ENCODE assay signal across 9 cellular contexts in the genomic region with DNA sequence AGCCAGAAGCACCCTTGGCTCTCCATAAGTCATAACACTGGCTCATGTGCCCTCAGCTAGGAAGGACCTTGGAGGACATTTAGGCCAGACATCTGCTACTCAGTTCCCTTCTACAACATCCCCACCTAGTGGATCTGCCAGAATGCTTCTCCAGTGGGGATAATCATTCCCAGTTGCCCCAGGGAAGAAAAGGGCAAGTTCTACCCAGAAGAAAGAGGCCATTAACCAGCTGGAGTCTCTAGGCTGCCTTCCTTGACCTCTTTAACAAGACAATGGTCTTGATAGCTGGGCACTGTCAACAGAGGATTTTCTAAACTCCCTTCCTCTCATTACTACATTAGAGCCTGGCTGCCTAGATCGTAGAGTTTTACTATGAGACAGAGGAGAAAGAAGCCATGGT.
DNase-seq lines count a peak whose midpoint lies in the region; ATAC-seq and FAIRE-seq lines count a peak whose summit lies in the region.
"Had no signal": no experiment of that assay in that cellular context is flagged by ENCODE, and none has a peak within 500 bp of the region (broad histone marks: within the 10 kb centered on the region; RNA-seq: fewer than 3 reads in every experiment).

No MANE protein-coding gene starts in this region.

- H3K4me1 Mint-ChIP-seq in stimulated activated memory B cell treated with anti-CD40 and anti-IgM and Interleukin-4, amounts not matched to agents 10 μg/mL and 1 μg/mL and 100 μg/mL, for 72 hours = no peaks in the 10 kb centered on the region

- no peaks in the 10 kb centered on the region for H3K36me3 ChIP-seq in adipocyte (ENCODE audit: control insufficient read depth, insufficient read depth, low read length, severe bottlenecking)

- no peaks in the 10 kb centered on the region for H3K27me3 ChIP-seq in adipocyte (replicated peaks; ENCODE audit: control insufficient read depth, insufficient read depth, low read length)

- no peaks in the 10 kb centered on the region for H3K9me3 ChIP-seq in adipocyte (ENCODE audit: control insufficient read depth, low read length)

- H3K9ac ChIP-seq in adipocyte (ENCODE audit: low read length) = no peak overlapping the region

- peaks cover 19% of the 10 kb centered on the region for H3K27me3 Mint-ChIP-seq in stimulated activated memory B cell treated with anti-CD40 and anti-IgM and Interleukin-4, amounts not matched to agents 10 μg/mL and 1 μg/mL and 100 μg/mL, for 72 hours

- FAIRE-seq in HTR-8/SVneo (lab: Jason Lieb, UNC) = no peak
- FAIRE-seq: TTC549 had no signal

- H3K4me3 Mint-ChIP-seq in stimulated activated memory B cell treated with anti-CD40 and anti-IgM and Interleukin-4, amounts not matched to agents 10 μg/mL and 1 μg/mL and 100 μg/mL, for 72 hours = no peak overlapping the region

- peaks cover 5% of the 10 kb centered on the region for H3K9me3 Mint-ChIP-seq in stimulated activated memory B cell treated with anti-CD40 and anti-IgM and Interleukin-4, amounts not matched to agents 10 μg/mL and 1 μg/mL and 100 μg/mL, for 72 hours

- no peak overlapping the region for H3K4me3 ChIP-seq in adipocyte (ENCODE audit: low read length)

- DNase-seq in AML-193 (lab: John Stamatoyannopoulos, UW) (peak; percentile 13 to 17), HTR-8/SVneo (ENCODE audit: insufficient read length, low spot score) (peak; percentile 21), adipocyte (ENCODE audit: low read depth) (peak; percentile 56), iPS-NIHi7 (ENCODE audit: extremely low spot score) (peak; percentile 87), activated gamma-delta T cell treated with Interleukin-2 at 50 U/mL for 16 hours (no peak), GDM1 (lab: John Stamatoyannopoulos, UW) (no peak)

- H3K27ac Mint-ChIP-seq in stimulated activated memory B cell treated with anti-CD40 and anti-IgM and Interleukin-4, amounts not matched to agents 10 μg/mL and 1 μg/mL and 100 μg/mL, for 72 hours = no peak overlapping the region

- H3K36me3 Mint-ChIP-seq in stimulated activated memory B cell treated with anti-CD40 and anti-IgM and Interleukin-4, amounts not matched to agents 10 μg/mL and 1 μg/mL and 100 μg/mL, for 72 hours = no peaks in the 10 kb centered on the region

- H3K4me1 ChIP-seq in adipocyte (ENCODE audit: control insufficient read depth, insufficient read depth, low read length) = no peaks in the 10 kb centered on the region

- ATAC-seq in stimulated activated memory B cell treated with anti-CD40 and anti-IgM and Interleukin-4, amounts not matched to agents 10 μg/mL and 1 μg/mL and 100 μg/mL, for 72 hours = no peak
- ATAC-seq in HG02571 (IDR thresholded peaks at IDR 0.05; ENCODE audit: unreplicated experiment) = no peak

Comparison
In these comparisons a context has a peak if more than half of its experiments do, and no peak if none do; other contexts are left out.
1. DNase-seq: peak in AML-193 (2 of 2), HTR-8/SVneo (single experiment), adipocyte (single experiment) and iPS-NIHi7 (single experiment); none in activated gamma-delta T cell treated with Interleukin-2 at 50 U/mL for 16 hours (single experiment) and GDM1 (single experiment).